1 cellular context compared by ENCODE assay signal in the genomic region with DNA sequence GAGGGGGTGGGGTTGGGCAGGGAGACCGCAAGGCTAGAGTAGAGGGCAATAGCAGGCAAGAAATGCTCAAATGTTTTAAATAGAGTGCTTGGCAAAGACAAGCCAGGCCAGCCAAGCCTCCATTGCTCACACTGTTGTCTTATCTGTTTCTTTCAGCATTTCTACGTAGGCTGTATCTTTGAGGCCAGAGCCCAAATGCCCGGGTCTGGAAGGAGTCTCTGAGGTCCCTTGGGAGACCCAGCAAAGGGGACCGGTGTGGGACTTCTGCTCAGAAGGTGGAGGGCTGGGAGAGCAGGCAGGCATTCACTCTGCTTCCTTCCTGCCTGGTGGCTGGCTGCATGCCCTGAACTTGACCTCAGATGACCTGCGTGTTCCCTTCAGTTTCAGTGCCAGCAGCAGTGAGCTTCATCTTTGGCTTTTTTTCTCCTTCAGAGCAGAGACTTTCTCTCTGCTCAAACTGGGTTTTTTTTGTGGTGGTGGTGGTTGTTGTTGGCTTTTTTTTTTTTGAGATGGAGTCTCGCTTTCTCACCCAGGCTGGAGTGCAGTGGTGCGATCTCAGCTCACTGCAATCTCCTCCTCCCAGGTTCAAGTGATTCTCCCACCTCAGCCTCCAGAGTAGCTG.
TF ChIP-seq lines count a peak whose summit lies in the region.

No MANE protein-coding gene starts in this region.

TF ChIP-seq in K562, 482 proteins besides CTCF, POLR2A, EP300 and RAD21 (continued from another document):
- TF ChIP-seq, protein P1, sequence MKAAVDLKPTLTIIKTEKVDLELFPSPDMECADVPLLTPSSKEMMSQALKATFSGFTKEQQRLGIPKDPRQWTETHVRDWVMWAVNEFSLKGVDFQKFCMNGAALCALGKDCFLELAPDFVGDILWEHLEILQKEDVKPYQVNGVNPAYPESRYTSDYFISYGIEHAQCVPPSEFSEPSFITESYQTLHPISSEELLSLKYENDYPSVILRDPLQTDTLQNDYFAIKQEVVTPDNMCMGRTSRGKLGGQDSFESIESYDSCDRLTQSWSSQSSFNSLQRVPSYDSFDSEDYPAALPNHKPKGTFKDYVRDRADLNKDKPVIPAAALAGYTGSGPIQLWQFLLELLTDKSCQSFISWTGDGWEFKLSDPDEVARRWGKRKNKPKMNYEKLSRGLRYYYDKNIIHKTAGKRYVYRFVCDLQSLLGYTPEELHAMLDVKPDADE (conservative IDR thresholded peaks at IDR 0.05; ENCODE audit: control insufficient read depth, low read depth, low read length): 0 out of 2 replicates have a peak, but pooled peaks have one; percentile 43
- TF ChIP-seq SOX6 (IDR thresholded peaks at IDR 0.05) (peak; percentile 59), NRF1 (conservative IDR thresholded peaks at IDR 0.05 in 1 of 2, IDR thresholded peaks at IDR 0.05 in 1 of 2) (peak in 1 of 2 experiments; percentile 44; a peak in 2 of 4 replicates), TEAD1 (CRISPR knock-in tag; IDR thresholded peaks at IDR 0.05) (no peak), PML (IDR thresholded peaks at IDR 0.05; ENCODE audit: low read length) (peak; percentile 60; the same call in 1 of the 2 replicates), NR2C2 (CRISPR knock-in tag; IDR thresholded peaks at IDR 0.05) (no peak), NR2C2 (tag; IDR thresholded peaks at IDR 0.05) (peak; percentile 79), TRIM28 (IDR thresholded peaks at IDR 0.05) (peak; percentile 59; the same call in 1 of the 2 replicates), ESRRA (IDR thresholded peaks at IDR 0.05; ENCODE audit: borderline replicate concordance, low read depth) (peak; percentile 77), RNF2 (IDR thresholded peaks at IDR 0.05) (peak; percentile 65; the same call in 1 of the 2 replicates), NFIC (IDR thresholded peaks at IDR 0.05) (peak; percentile 91), FOSL1 (tag; conservative IDR thresholded peaks at IDR 0.05) (no peak), NR2C1 (IDR thresholded peaks at IDR 0.05) (peak; percentile 73), NR2C1 (tag; IDR thresholded peaks at IDR 0.05) (no peak; the same call in 1 of the 2 replicates), ARID1B (IDR thresholded peaks at IDR 0.05) (peak; percentile 90), RFX1 (IDR thresholded peaks at IDR 0.05) (no peak), ATF1 (CRISPR knock-in tag; IDR thresholded peaks at IDR 0.05) (no peak), ATF1 (tag; IDR thresholded peaks at IDR 0.05) (peak; percentile 55), HEY1 (CRISPR knock-in tag; IDR thresholded peaks at IDR 0.05; ENCODE audit: borderline replicate concordance) (0 out of 2 replicates have a peak, but pooled peaks have one; percentile 11), CHD4 (IDR thresholded peaks at IDR 0.05; ENCODE audit: insufficient read depth, insufficient replicate concordance, low read depth, low read length, poor library complexity, severe bottlenecking) (no peak), PRPF4 (IDR thresholded peaks at IDR 0.05; ENCODE audit: insufficient read depth, low read depth, low read length, poor library complexity, severe bottlenecking) (no peak), DPF2 (IDR thresholded peaks at IDR 0.05) (peak; percentile 85), NFRKB (IDR thresholded peaks at IDR 0.05; ENCODE audit: low read depth) (peak; percentile 75; the same call in 1 of the 2 replicates), ZNF197 (CRISPR knock-in tag; IDR thresholded peaks at IDR 0.05; ENCODE audit: low read depth) (peak; percentile 33; the same call in 1 of the 2 replicates), RB1 (IDR thresholded peaks at IDR 0.05; ENCODE audit: low read depth) (0 out of 2 replicates have a peak, but pooled peaks have one; percentile 15), CREB1 (IDR thresholded peaks at IDR 0.05) (peak; percentile 52; the same call in 1 of the 2 replicates), CREB1 (CRISPR knock-in tag; IDR thresholded peaks at IDR 0.05) (no peak), TBL1XR1 (IDR thresholded peaks at IDR 0.05; ENCODE audit: low read length in 2 of 2) (peak in 1 of 2 experiments; percentile 18; a peak in 1 of 4 replicates), SMAD4 (CRISPR knock-in tag; conservative IDR thresholded peaks at IDR 0.05) (peak; percentile 57), KLF16 (IDR thresholded peaks at IDR 0.05) (peak; percentile 72), MTA2 (IDR thresholded peaks at IDR 0.05; ENCODE audit: low read depth) (peak; percentile 69), ZNF589 (CRISPR knock-in tag; IDR thresholded peaks at IDR 0.05; ENCODE audit: low read depth) (0 out of 2 replicates have a peak, but pooled peaks have one; percentile 45)
- TF ChIP-seq, protein P2, sequence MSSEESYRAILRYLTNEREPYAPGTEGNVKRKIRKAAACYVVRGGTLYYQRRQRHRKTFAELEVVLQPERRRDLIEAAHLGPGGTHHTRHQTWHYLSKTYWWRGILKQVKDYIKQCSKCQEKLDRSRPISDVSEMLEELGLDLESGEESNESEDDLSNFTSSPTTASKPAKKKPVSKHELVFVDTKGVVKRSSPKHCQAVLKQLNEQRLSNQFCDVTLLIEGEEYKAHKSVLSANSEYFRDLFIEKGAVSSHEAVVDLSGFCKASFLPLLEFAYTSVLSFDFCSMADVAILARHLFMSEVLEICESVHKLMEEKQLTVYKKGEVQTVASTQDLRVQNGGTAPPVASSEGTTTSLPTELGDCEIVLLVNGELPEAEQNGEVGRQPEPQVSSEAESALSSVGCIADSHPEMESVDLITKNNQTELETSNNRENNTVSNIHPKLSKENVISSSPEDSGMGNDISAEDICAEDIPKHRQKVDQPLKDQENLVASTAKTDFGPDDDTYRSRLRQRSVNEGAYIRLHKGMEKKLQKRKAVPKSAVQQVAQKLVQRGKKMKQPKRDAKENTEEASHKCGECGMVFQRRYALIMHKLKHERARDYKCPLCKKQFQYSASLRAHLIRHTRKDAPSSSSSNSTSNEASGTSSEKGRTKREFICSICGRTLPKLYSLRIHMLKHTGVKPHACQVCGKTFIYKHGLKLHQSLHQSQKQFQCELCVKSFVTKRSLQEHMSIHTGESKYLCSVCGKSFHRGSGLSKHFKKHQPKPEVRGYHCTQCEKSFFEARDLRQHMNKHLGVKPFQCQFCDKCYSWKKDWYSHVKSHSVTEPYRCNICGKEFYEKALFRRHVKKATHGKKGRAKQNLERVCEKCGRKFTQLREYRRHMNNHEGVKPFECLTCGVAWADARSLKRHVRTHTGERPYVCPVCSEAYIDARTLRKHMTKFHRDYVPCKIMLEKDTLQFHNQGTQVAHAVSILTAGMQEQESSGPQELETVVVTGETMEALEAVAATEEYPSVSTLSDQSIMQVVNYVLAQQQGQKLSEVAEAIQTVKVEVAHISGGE (CRISPR knock-in tag; IDR thresholded peaks at IDR 0.05): peak in 1 of 3 experiments; percentile 69; a peak in 2 of 6 replicates
- TF ChIP-seq, protein P3, sequence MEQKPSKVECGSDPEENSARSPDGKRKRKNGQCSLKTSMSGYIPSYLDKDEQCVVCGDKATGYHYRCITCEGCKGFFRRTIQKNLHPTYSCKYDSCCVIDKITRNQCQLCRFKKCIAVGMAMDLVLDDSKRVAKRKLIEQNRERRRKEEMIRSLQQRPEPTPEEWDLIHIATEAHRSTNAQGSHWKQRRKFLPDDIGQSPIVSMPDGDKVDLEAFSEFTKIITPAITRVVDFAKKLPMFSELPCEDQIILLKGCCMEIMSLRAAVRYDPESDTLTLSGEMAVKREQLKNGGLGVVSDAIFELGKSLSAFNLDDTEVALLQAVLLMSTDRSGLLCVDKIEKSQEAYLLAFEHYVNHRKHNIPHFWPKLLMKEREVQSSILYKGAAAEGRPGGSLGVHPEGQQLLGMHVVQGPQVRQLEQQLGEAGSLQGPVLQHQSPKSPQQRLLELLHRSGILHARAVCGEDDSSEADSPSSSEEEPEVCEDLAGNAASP (IDR thresholded peaks at IDR 0.05): peak; percentile 96
- TF ChIP-seq, protein P4, sequence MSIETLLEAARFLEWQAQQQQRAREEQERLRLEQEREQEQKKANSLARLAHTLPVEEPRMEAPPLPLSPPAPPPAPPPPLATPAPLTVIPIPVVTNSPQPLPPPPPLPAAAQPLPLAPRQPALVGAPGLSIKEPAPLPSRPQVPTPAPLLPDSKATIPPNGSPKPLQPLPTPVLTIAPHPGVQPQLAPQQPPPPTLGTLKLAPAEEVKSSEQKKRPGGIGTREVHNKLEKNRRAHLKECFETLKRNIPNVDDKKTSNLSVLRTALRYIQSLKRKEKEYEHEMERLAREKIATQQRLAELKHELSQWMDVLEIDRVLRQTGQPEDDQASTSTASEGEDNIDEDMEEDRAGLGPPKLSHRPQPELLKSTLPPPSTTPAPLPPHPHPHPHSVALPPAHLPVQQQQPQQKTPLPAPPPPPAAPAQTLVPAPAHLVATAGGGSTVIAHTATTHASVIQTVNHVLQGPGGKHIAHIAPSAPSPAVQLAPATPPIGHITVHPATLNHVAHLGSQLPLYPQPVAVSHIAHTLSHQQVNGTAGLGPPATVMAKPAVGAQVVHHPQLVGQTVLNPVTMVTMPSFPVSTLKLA (conservative IDR thresholded peaks at IDR 0.05): peak in 1 of 2 experiments; percentile 29; a peak in 1 of 4 replicates
- TF ChIP-seq, protein P5, sequence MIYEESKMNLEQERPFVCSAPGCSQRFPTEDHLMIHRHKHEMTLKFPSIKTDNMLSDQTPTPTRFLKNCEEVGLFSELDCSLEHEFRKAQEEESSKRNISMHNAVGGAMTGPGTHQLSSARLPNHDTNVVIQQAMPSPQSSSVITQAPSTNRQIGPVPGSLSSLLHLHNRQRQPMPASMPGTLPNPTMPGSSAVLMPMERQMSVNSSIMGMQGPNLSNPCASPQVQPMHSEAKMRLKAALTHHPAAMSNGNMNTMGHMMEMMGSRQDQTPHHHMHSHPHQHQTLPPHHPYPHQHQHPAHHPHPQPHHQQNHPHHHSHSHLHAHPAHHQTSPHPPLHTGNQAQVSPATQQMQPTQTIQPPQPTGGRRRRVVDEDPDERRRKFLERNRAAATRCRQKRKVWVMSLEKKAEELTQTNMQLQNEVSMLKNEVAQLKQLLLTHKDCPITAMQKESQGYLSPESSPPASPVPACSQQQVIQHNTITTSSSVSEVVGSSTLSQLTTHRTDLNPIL (CRISPR knock-in tag; IDR thresholded peaks at IDR 0.05): no peak
- TF ChIP-seq, protein P6, sequence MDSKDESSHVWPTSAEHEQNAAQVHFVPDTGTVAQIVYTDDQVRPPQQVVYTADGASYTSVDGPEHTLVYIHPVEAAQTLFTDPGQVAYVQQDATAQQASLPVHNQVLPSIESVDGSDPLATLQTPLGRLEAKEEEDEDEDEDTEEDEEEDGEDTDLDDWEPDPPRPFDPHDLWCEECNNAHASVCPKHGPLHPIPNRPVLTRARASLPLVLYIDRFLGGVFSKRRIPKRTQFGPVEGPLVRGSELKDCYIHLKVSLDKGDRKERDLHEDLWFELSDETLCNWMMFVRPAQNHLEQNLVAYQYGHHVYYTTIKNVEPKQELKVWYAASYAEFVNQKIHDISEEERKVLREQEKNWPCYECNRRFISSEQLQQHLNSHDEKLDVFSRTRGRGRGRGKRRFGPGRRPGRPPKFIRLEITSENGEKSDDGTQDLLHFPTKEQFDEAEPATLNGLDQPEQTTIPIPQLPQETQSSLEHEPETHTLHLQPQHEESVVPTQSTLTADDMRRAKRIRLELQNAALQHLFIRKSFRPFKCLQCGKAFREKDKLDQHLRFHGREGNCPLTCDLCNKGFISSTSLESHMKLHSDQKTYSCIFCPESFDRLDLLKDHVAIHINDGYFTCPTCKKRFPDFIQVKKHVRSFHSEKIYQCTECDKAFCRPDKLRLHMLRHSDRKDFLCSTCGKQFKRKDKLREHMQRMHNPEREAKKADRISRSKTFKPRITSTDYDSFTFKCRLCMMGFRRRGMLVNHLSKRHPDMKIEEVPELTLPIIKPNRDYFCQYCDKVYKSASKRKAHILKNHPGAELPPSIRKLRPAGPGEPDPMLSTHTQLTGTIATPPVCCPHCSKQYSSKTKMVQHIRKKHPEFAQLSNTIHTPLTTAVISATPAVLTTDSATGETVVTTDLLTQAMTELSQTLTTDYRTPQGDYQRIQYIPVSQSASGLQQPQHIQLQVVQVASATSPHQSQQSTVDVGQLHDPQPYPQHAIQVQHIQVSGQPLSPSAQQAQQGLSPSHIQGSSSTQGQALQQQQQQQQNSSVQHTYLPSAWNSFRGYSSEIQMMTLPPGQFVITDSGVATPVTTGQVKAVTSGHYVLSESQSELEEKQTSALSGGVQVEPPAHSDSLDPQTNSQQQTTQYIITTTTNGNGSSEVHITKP (IDR thresholded peaks at IDR 0.05; ENCODE audit: partially characterized antibody): peak; percentile 76
